ENCODE assay signal across 33 cellular contexts in the genomic region with DNA sequence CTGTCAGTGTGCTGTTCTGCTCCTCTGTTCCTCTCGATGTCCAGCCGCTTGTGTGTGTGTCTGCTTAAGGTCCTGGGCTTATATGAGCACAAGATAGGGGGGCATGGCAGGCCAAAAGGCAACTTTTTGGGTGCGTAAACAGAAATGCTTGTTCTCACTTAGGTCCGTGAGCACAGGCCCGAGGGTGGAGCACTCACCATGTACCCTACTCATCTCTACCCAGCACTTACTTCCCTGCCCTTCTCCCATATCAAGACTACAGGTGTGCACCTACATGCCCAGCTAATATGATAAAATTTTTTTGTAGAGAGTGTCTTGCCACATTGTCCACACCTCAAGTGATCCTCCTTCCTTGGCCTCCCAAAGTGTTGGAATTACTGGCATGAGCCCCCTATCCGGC.
"Had no signal": no experiment of that assay in that cellular context is flagged by ENCODE, and none has a peak within 500 bp of the region (broad histone marks: within the 10 kb centered on the region; RNA-seq: fewer than 3 reads in every experiment).

No MANE protein-coding gene starts in this region.

- H3K4me1 ChIP-seq: vagina had no signal

- ATAC-seq: activated CD8-positive, alpha-beta memory T cell treated with anti-CD3 and anti-CD28 coated beads, Interleukin-2, amount 10 ng/mL, durations not matched to agents 7 days and 5 days; activated CD8-positive, alpha-beta T cell treated with anti-CD3 and anti-CD28 coated beads, Interleukin-2, amount 10 ng/mL, durations not matched to agents 7 days and 5 days; foreskin keratinocyte; left lung; lower lobe of right lung; stimulated activated effector memory CD8-positive, alpha-beta T cell treated with anti-CD3 and anti-CD28 coated beads, Interleukin-12 subunit alpha, Interleukin-12 subunit beta, amount 100 ng/mL, for 72 hours; stimulated activated naive CD8-positive, alpha-beta T cell treated with anti-CD3 and anti-CD28 coated beads, Interleukin-15, amount 100 ng/mL, for 72 hours had no signal

- DNase-seq: activated CD4-positive, alpha-beta T cell treated with anti-CD3 and anti-CD28 coated beads for 1 hour; activated CD8-positive, alpha-beta memory T cell treated with anti-CD3 and anti-CD28 coated beads, Interleukin-2, amount 10 ng/mL, durations not matched to agents 7 days and 5 days; activated CD8-positive, alpha-beta T cell treated with anti-CD3 and anti-CD28 coated beads, Interleukin-2, amount 10 ng/mL, durations not matched to agents 7 days and 5 days; activated gamma-delta T cell; activated naive CD4-positive, alpha-beta T cell treated with anti-CD3 and anti-CD28 coated beads, Interleukin-2, amount 50 U/mL, for 16 hours; anterior cingulate cortex; foreskin keratinocyte; heart left ventricle; hypothalamus; kidney glomerular epithelial cell; left lung; lower lobe of right lung; mesendoderm; ovary; retina; sigmoid colon; small intestine; stimulated activated CD4-positive, alpha-beta T cell treated with anti-CD3 and anti-CD28 coated beads, Interleukin-4, amount 100 ng/mL, for 24 hours; stimulated activated naive CD8-positive, alpha-beta T cell treated with anti-CD3 and anti-CD28 coated beads, Interleukin-15, amount 100 ng/mL, for 72 hours; substantia nigra; T-helper 1 cell; T-helper 9 cell; upper lobe of left lung; WERI-Rb-1 had no signal

- H3K9me3 ChIP-seq: esophagus muscularis mucosa, heart left ventricle, left lung, lower lobe of right lung, neutrophil, ovary, sigmoid colon, upper lobe of left lung, vagina had no signal

- H3K4me3 Mint-ChIP-seq: activated CD8-positive, alpha-beta memory T cell treated with anti-CD3 and anti-CD28 coated beads, Interleukin-2, amount 10 ng/mL, durations not matched to agents 7 days and 5 days; activated CD8-positive, alpha-beta T cell treated with anti-CD3 and anti-CD28 coated beads, Interleukin-2, amount 10 ng/mL, durations not matched to agents 7 days and 5 days; central memory CD8-positive, alpha-beta T cell; dendritic cell treated with granulocyte-macrophage colony-stimulating factor and Interleukin-4, amounts not matched to agents 40 ng/mL and 50 ng/mL, for 4 days; nephron; stimulated activated effector memory CD8-positive, alpha-beta T cell treated with anti-CD3 and anti-CD28 coated beads, Interleukin-12 subunit alpha, Interleukin-12 subunit beta, amount 100 ng/mL, for 72 hours; stimulated activated naive CD8-positive, alpha-beta T cell treated with anti-CD3 and anti-CD28 coated beads, Interleukin-15, amount 100 ng/mL, for 72 hours had no signal

- H3K9me3 Mint-ChIP-seq: central memory CD8-positive, alpha-beta T cell; dendritic cell treated with granulocyte-macrophage colony-stimulating factor and Interleukin-4, amounts not matched to agents 40 ng/mL and 50 ng/mL, for 4 days; nephron; stimulated activated effector memory CD8-positive, alpha-beta T cell treated with anti-CD3 and anti-CD28 coated beads, Interleukin-12 subunit alpha, Interleukin-12 subunit beta, amount 100 ng/mL, for 72 hours; stimulated activated naive CD8-positive, alpha-beta T cell treated with anti-CD3 and anti-CD28 coated beads, Interleukin-15, amount 100 ng/mL, for 72 hours had no signal

- H3K27ac Mint-ChIP-seq: activated CD8-positive, alpha-beta memory T cell treated with anti-CD3 and anti-CD28 coated beads, Interleukin-2, amount 10 ng/mL, durations not matched to agents 7 days and 5 days; activated CD8-positive, alpha-beta T cell treated with anti-CD3 and anti-CD28 coated beads, Interleukin-2, amount 10 ng/mL, durations not matched to agents 7 days and 5 days; dendritic cell treated with granulocyte-macrophage colony-stimulating factor and Interleukin-4, amounts not matched to agents 40 ng/mL and 50 ng/mL, for 4 days; nephron; progenitor cell of endocrine pancreas; stimulated activated effector memory CD8-positive, alpha-beta T cell treated with anti-CD3 and anti-CD28 coated beads, Interleukin-12 subunit alpha, Interleukin-12 subunit beta, amount 100 ng/mL, for 72 hours had no signal

- H3K27me3 Mint-ChIP-seq: activated CD8-positive, alpha-beta memory T cell treated with anti-CD3 and anti-CD28 coated beads, Interleukin-2, amount 10 ng/mL, durations not matched to agents 7 days and 5 days; central memory CD8-positive, alpha-beta T cell; dendritic cell treated with granulocyte-macrophage colony-stimulating factor and Interleukin-4, amounts not matched to agents 40 ng/mL and 50 ng/mL, for 4 days; progenitor cell of endocrine pancreas; stimulated activated naive CD8-positive, alpha-beta T cell treated with anti-CD3 and anti-CD28 coated beads, Interleukin-15, amount 100 ng/mL, for 72 hours had no signal

- H3K36me3 ChIP-seq: left lung, lower lobe of right lung, neutrophil, ovary, sigmoid colon, upper lobe of left lung, vagina, WERI-Rb-1 had no signal

- H3K27ac ChIP-seq: esophagus muscularis mucosa, foreskin keratinocyte, heart left ventricle, left lung, lower lobe of right lung, neutrophil, ovary, sigmoid colon, upper lobe of left lung, vagina, WERI-Rb-1 had no signal

- FAIRE-seq: bronchial epithelial cell, small intestine had no signal

- H3K27me3 ChIP-seq: esophagus muscularis mucosa, foreskin keratinocyte, heart left ventricle, left lung, neutrophil, ovary, sigmoid colon, upper lobe of left lung, vagina had no signal

- H3K4me3 ChIP-seq: esophagus muscularis mucosa, heart left ventricle, left lung, lower lobe of right lung, ovary, sigmoid colon, upper lobe of left lung, vagina had no signal
